Comparison of ENCODE assay signal across 8 cellular contexts in genomic region chr3:161508852-161509477, GRCh38. TPM values are rescaled to one million over a fixed set of nuclear protein-coding genes. Genes with fewer than 3 reads are reported as not detected.
DNase-seq lines count a peak whose midpoint lies in the region; ATAC-seq and TF ChIP-seq lines count a peak whose summit lies in the region.

No MANE protein-coding gene starts in this region.

- peaks cover under 1% of the 10 kb centered on the region for H3K9me3 ChIP-seq in osteoblast (ENCODE audit: low read depth, low read length)

- in situ Hi-C loops in SK-MEL-5 (cut with HindIII; ENCODE audit: low pct_unique_long_range_greater_than_20kb, low sequenced_read_pairs): no loop called here

- no peaks in the 10 kb centered on the region for H3K36me3 ChIP-seq in osteoblast (ENCODE audit: insufficient read depth, low read length)

- H3K27ac ChIP-seq in osteoblast (ENCODE audit: low read depth, low read length): no peak overlapping the region

- no peaks in the 10 kb centered on the region for H3K79me2 ChIP-seq in osteoblast (ENCODE audit: insufficient read depth, low read length)

- TF ChIP-seq CTCF in osteoblast (IDR thresholded peaks at IDR 0.05; ENCODE audit: extremely low read depth, low read depth, low read length): peak; percentile 8

- no peak overlapping the region for H2AFZ ChIP-seq in osteoblast (ENCODE audit: low read length)

- peak; percentile 38 to 59 for DNase-seq in AML-193 (lab: John Stamatoyannopoulos, UW)
- peak; percentile 52 for DNase-seq in SK-MEL-5 (ENCODE audit: low read depth, low spot score)
- no peak for DNase-seq in osteoblast (ENCODE audit: insufficient read length, low spot score, missing footprints)
- DNase-seq in NCI-H1694 (lab: John Stamatoyannopoulos, UW): no peak
- no peak for DNase-seq in CD1c-positive myeloid dendritic cell (ENCODE audit: extremely low spot score)
- no peak for DNase-seq in activated effector memory CD4-positive, alpha-beta T cell treated with Interleukin-2 at 50 U/mL for 16 hours

- H3K4me1 ChIP-seq in osteoblast (ENCODE audit: insufficient read depth, low read length): no peaks in the 10 kb centered on the region

- no peak overlapping the region for H3K4me2 ChIP-seq in osteoblast (ENCODE audit: insufficient read depth, low read length)

- H3K4me3 ChIP-seq in osteoblast (ENCODE audit: insufficient read depth, low read length): no peak overlapping the region

- ATAC-seq in GM19372 (IDR thresholded peaks at IDR 0.05; ENCODE audit: low read depth, unreplicated experiment) (peak; percentile 87), HG03432 (IDR thresholded peaks at IDR 0.05; ENCODE audit: unreplicated experiment) (peak; percentile 79)

- no peaks in the 10 kb centered on the region for H3K27me3 ChIP-seq in osteoblast (ENCODE audit: insufficient read depth, low read length)

- no peaks in the 10 kb centered on the region for H4K20me1 ChIP-seq in osteoblast (ENCODE audit: insufficient read depth, low read length)

RNA-seq across cellular contexts. Expression of gene OTOL1, which starts 12.4 kb away (rescaled TPM):
- total RNA-seq in SK-MEL-5 (2014; rRNA removed; shearing (Covaris generic)): 0.16 and 0.32 TPM in 2 replicates
- not detected in 2 replicates for polyA plus RNA-seq in SK-MEL-5 (2015; cell fraction: cytosol; rRNA removed)
- polyA plus RNA-seq in SK-MEL-5 (2015; cell fraction: nucleus; rRNA removed): not detected in 2 replicates
- not detected in 2 replicates for total RNA-seq in osteoblast

Comparison
In these comparisons a context has a peak if more than half of its experiments do, and no peak if none do; other contexts are left out.
1. DNase-seq: peak in AML-193 (2 of 2) and SK-MEL-5 (single experiment); none in osteoblast (single experiment), NCI-H1694 (single experiment), CD1c-positive myeloid dendritic cell (single experiment) and activated effector memory CD4-positive, alpha-beta T cell treated with Interleukin-2 at 50 U/mL for 16 hours (single experiment).